1 cellular context compared by ENCODE assay signal in genomic region chr16:67561824-67562525, GRCh38.
TF ChIP-seq lines count a peak whose summit lies in the region.

No MANE protein-coding gene starts in this region.

TF ChIP-seq in GM12878, 131 proteins besides CTCF, POLR2A, EP300 and RAD21 (continued from another document and continues in another):
- TF ChIP-seq ZBTB40 (IDR thresholded peaks at IDR 0.05; ENCODE audit: borderline replicate concordance) (no peak), YY1 (IDR thresholded peaks at IDR 0.05; ENCODE audit: low read depth, low read length) (no peak), SMC3 (IDR thresholded peaks at IDR 0.05; ENCODE audit: borderline replicate concordance, low read length) (0 out of 2 replicates have a peak, but pooled peaks have one; percentile 2), NFXL1 (IDR thresholded peaks at IDR 0.05; ENCODE audit: borderline replicate concordance) (no peak), PKNOX1 (IDR thresholded peaks at IDR 0.05) (no peak), ATF3 (IDR thresholded peaks at IDR 0.05; ENCODE audit: borderline replicate concordance, extremely low read depth, low read depth, low read length) (peak; percentile 58; the same call in 1 of the 2 replicates), WRNIP1 (IDR thresholded peaks at IDR 0.05; ENCODE audit: borderline replicate concordance, low read depth, low read length) (no peak), HDAC2 (IDR thresholded peaks at IDR 0.05) (no peak), PML (IDR thresholded peaks at IDR 0.05; ENCODE audit: low read length) (no peak), E2F4 (IDR thresholded peaks at IDR 0.05; ENCODE audit: low read depth, low read length) (peak; percentile 97), KAT2A (conservative IDR thresholded peaks at IDR 0.05; ENCODE audit: control insufficient read depth, low read depth, low read length) (no peak), HDAC6 (IDR thresholded peaks at IDR 0.05; ENCODE audit: unreplicated experiment) (no peak), CREB1 (IDR thresholded peaks at IDR 0.05; ENCODE audit: low read depth) (peak; percentile 97), ZBTB11 (CRISPR knock-in tag; IDR thresholded peaks at IDR 0.05) (no peak), ATF2 (IDR thresholded peaks at IDR 0.05; ENCODE audit: low read length) (no peak), BRCA1 (IDR thresholded peaks at IDR 0.05; ENCODE audit: low read depth, low read length) (no peak), CUX1 (IDR thresholded peaks at IDR 0.05; ENCODE audit: insufficient replicate concordance, low read depth, low read length) (no peak), ZBTB33 (IDR thresholded peaks at IDR 0.05) (no peak), ATF7 (IDR thresholded peaks at IDR 0.05; ENCODE audit: low read depth) (no peak), ZSCAN29 (IDR thresholded peaks at IDR 0.05) (no peak), CBX5 (IDR thresholded peaks at IDR 0.05; ENCODE audit: low read depth) (no peak), ZZZ3 (IDR thresholded peaks at IDR 0.05; ENCODE audit: control insufficient read depth, insufficient read length, low read depth) (no peak), RCOR1 (conservative IDR thresholded peaks at IDR 0.05; ENCODE audit: low read depth, low read length) (no peak), BCL11A (IDR thresholded peaks at IDR 0.05; ENCODE audit: low read depth, low read length) (no peak), GATAD2B (conservative IDR thresholded peaks at IDR 0.05; ENCODE audit: low read depth) (peak; percentile 27; the same call in 1 of the 2 replicates), IRF3 (IDR thresholded peaks at IDR 0.05) (no peak), RELB (IDR thresholded peaks at IDR 0.05; ENCODE audit: low read depth) (no peak), USF2 (IDR thresholded peaks at IDR 0.05; ENCODE audit: borderline replicate concordance, low read depth, low read length) (peak; percentile 30), SREBF1 (IDR thresholded peaks at IDR 0.05; ENCODE audit: low read length) (no peak), ZNF207 (IDR thresholded peaks at IDR 0.05; ENCODE audit: borderline replicate concordance) (no peak), DPF2 (IDR thresholded peaks at IDR 0.05) (no peak), MTA3 (IDR thresholded peaks at IDR 0.05; ENCODE audit: borderline replicate concordance, low read length) (no peak), PAX5 (IDR thresholded peaks at IDR 0.05; ENCODE audit: borderline replicate concordance, low read depth, low read length) (peak; percentile 68; the same call in 1 of the 2 replicates), TCF12 (IDR thresholded peaks at IDR 0.05; ENCODE audit: low read depth, low read length) (no peak)
